8 cellular contexts compared by ENCODE assay signal in the genomic region with DNA sequence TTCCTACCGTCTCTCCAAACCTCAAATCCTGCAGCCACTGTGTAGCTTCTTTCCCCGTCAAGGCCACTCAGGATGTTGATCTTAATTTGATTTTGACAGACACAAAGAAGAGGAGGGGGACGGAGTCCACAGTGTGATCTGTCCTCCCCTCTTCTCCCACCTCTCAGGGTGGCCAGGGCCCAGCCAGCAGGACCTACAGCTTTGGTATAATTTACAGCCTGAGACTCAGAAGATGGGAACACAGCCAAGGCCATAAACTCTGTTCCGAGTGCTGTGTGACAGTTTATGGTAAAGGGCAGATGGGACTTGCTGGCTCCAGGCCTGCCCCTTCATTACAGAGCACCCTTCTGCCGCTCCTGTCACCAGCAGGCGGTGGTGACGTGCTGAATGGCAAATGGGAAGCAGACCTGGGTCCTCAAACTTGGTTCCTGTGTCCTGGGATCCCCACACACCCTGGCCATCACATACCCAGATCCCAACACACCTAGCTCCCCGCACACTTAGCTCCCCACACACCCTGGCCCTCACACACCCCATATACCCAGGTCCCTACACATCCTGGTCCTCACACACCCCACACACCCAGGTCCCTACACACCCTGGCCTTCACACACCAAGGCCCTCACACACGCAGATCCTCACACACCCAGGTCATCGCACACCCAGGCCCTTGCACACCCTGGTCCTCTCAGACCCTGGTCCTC.
A peak's percentile ranks its signal among the peaks of the same experiment; 100 is the strongest.
DNase-seq lines count a peak whose midpoint lies in the region; ATAC-seq and TF ChIP-seq lines count a peak whose summit lies in the region.

No MANE protein-coding gene starts in this region.

- peaks cover 8% of the 10 kb centered on the region for H3K36me3 Mint-ChIP-seq in activated CD4-positive, alpha-beta T cell treated with anti-CD3 and anti-CD28 coated beads for 36 hours (ENCODE audit: low read depth)
- H3K36me3 Mint-ChIP-seq in stimulated activated memory B cell treated with anti-CD40 and anti-IgM and Interleukin-4, amounts not matched to agents 10 μg/mL and 1 μg/mL and 100 μg/mL, for 72 hours = no peaks in the 10 kb centered on the region

- no peak for TF ChIP-seq CTCF in colonic mucosa (IDR thresholded peaks at IDR 0.05)

- H3K4me1 Mint-ChIP-seq in activated CD4-positive, alpha-beta T cell treated with anti-CD3 and anti-CD28 coated beads for 36 hours = peaks cover 63% of the 10 kb centered on the region
- peaks cover 10% of the 10 kb centered on the region for H3K4me1 Mint-ChIP-seq in stimulated activated memory B cell treated with anti-CD40 and anti-IgM and Interleukin-4, amounts not matched to agents 10 μg/mL and 1 μg/mL and 100 μg/mL, for 72 hours

- intact Hi-C loops in activated CD4-positive, alpha-beta T cell treated with anti-CD3 and anti-CD28 coated beads for 36 hours (cut with DNase I, micrococcal nuclease) = loop anchor here (2.0 kb wide), 3 partner anchors 47 to 311 kb away; no protein-coding TSS in a partner anchor
- intact Hi-C loops in colonic mucosa (cut with DNase I) = no loop called here

- DNase-seq in activated CD4-positive, alpha-beta T cell treated with anti-CD3 and anti-CD28 coated beads for 36 hours = no peak
- DNase-seq in activated CD4-positive, alpha-beta T cell treated with anti-CD3 and anti-CD28 coated beads for 48 hours = no peak
- DNase-seq in NCI-H510A (lab: John Stamatoyannopoulos, UW) = peak; percentile 24
- DNase-seq in colonic mucosa = peak; percentile 92
- no peak for DNase-seq in mucosa of gallbladder (ENCODE audit: low spot score)
- no peak for DNase-seq in C1 segment of cervical spinal cord (lab: John Stamatoyannopoulos, UW)

- no peaks in the 10 kb centered on the region for H3K27me3 Mint-ChIP-seq in activated CD4-positive, alpha-beta T cell treated with anti-CD3 and anti-CD28 coated beads for 36 hours
- H3K27me3 Mint-ChIP-seq in stimulated activated memory B cell treated with anti-CD40 and anti-IgM and Interleukin-4, amounts not matched to agents 10 μg/mL and 1 μg/mL and 100 μg/mL, for 72 hours = no peaks in the 10 kb centered on the region

- H3K27me3 ChIP-seq in colonic mucosa = no peaks in the 10 kb centered on the region

- H3K27ac Mint-ChIP-seq in activated CD4-positive, alpha-beta T cell treated with anti-CD3 and anti-CD28 coated beads for 36 hours = peak overlapping the region; percentile 97
- no peak overlapping the region for H3K27ac Mint-ChIP-seq in stimulated activated memory B cell treated with anti-CD40 and anti-IgM and Interleukin-4, amounts not matched to agents 10 μg/mL and 1 μg/mL and 100 μg/mL, for 72 hours

- H3K36me3 ChIP-seq in colonic mucosa = no peaks in the 10 kb centered on the region

- H3K9me3 Mint-ChIP-seq in activated CD4-positive, alpha-beta T cell treated with anti-CD3 and anti-CD28 coated beads for 36 hours (ENCODE audit: low read depth) = peaks cover 6% of the 10 kb centered on the region
- no peaks in the 10 kb centered on the region for H3K9me3 Mint-ChIP-seq in stimulated activated memory B cell treated with anti-CD40 and anti-IgM and Interleukin-4, amounts not matched to agents 10 μg/mL and 1 μg/mL and 100 μg/mL, for 72 hours

- H3K9me3 ChIP-seq in colonic mucosa = no peaks in the 10 kb centered on the region

- CTCF ChIA-PET in activated CD4-positive, alpha-beta T cell treated with anti-CD3 and anti-CD28 coated beads for 36 hours (lab: Charles Lee) = interaction anchor here (0.6 to 3.7 kb wide), 10 partner anchors 24 to 164 kb away, joined by 3 to 30 read pairs (median 3); no protein-coding TSS in a partner anchor

- no peak overlapping the region for H3K4me3 ChIP-seq in colonic mucosa

- peak overlapping the region; percentile 87 for H3K27ac ChIP-seq in colonic mucosa

- POLR2A ChIA-PET in activated CD4-positive, alpha-beta T cell treated with anti-CD3 and anti-CD28 coated beads for 36 hours (lab: Charles Lee) = interaction anchor here (0.7 to 2.2 kb wide), 4 partner anchors 54 to 176 kb away, joined by 3 to 77 read pairs (median 4); a partner anchor contains a TSS

- peaks cover 21% of the 10 kb centered on the region for H3K4me1 ChIP-seq in colonic mucosa

- ATAC-seq in activated CD4-positive, alpha-beta T cell treated with anti-CD3 and anti-CD28 coated beads for 36 hours = no peak
- ATAC-seq in stimulated activated memory B cell treated with anti-CD40 and anti-IgM and Interleukin-4, amounts not matched to agents 10 μg/mL and 1 μg/mL and 100 μg/mL, for 72 hours = peak; percentile 17
- no peak for ATAC-seq in HG03571 (IDR thresholded peaks at IDR 0.05; ENCODE audit: unreplicated experiment)

- peak overlapping the region; percentile 14 to 73 for H3K9ac ChIP-seq in colonic mucosa (ENCODE audit: low read depth in 2 of 2, low read length in 2 of 2)

- H3K4me3 Mint-ChIP-seq in activated CD4-positive, alpha-beta T cell treated with anti-CD3 and anti-CD28 coated beads for 36 hours = peak overlapping the region; percentile 77
- H3K4me3 Mint-ChIP-seq in stimulated activated memory B cell treated with anti-CD40 and anti-IgM and Interleukin-4, amounts not matched to agents 10 μg/mL and 1 μg/mL and 100 μg/mL, for 72 hours = no peak overlapping the region

Comparison
In these comparisons a context has a peak if more than half of its experiments do, and no peak if none do; other contexts are left out.
1. DNase-seq: peak in NCI-H510A (single experiment) and colonic mucosa (single experiment); none in activated CD4-positive, alpha-beta T cell treated with anti-CD3 and anti-CD28 coated beads for 36 hours (single experiment), activated CD4-positive, alpha-beta T cell treated with anti-CD3 and anti-CD28 coated beads for 48 hours (single experiment), mucosa of gallbladder (single experiment) and C1 segment of cervical spinal cord (0 of 14).